In genomic region chr3:43104039-43104438, GRCh38 we compare ENCODE assay signal across 25 cellular contexts. TPM values are rescaled to one million over a fixed set of nuclear protein-coding genes. Genes with fewer than 3 reads are reported as not detected.
DNase-seq lines count a peak whose midpoint lies in the region; ATAC-seq and TF ChIP-seq lines count a peak whose summit lies in the region.
"Had no signal": no experiment of that assay in that cellular context is flagged by ENCODE, and none has a peak within 500 bp of the region (broad histone marks: within the 10 kb centered on the region; RNA-seq: fewer than 3 reads in every experiment).

No MANE protein-coding gene starts in this region.

- peaks cover 0 to 2% (median 0%) of the 10 kb centered on the region in 3 donors for H3K36me3 Mint-ChIP-seq in CD8-positive, alpha-beta memory T cell
- no peaks in the 10 kb centered on the region for H3K36me3 Mint-ChIP-seq in nephron (ENCODE audit: low read depth)
- no peaks in the 10 kb centered on the region for H3K36me3 Mint-ChIP-seq in activated T-helper 1 cell treated with anti-CD3 and anti-CD28 coated beads, Interleukin-12 subunit alpha, Interleukin-12 subunit beta, Interleukin-2, Interleukin-4 antibody, amounts not matched to agents 30 ng/mL and 10 ng/mL and 1 ng/mL, durations not matched to agents 14 hours and 24 hours and 36 hours (ENCODE audit: low read depth)
- H3K36me3 Mint-ChIP-seq in chondrocyte (ENCODE audit: low read depth) = no peaks in the 10 kb centered on the region

- H3K4me3 ChIP-seq in BLaER1 (no peak overlapping the region), adipocyte (ENCODE audit: low read length) (peak overlapping the region; percentile 84)
- no peak overlapping the region for H3K4me3 ChIP-seq in CD8-positive, alpha-beta memory T cell (ENCODE audit: low read length)
- H3K4me3 ChIP-seq: SJCRH30 had no signal

- no peak for TF ChIP-seq CTCF in nephron (IDR thresholded peaks at IDR 0.05; ENCODE audit: unreplicated experiment in 3 of 3)
- TF ChIP-seq CTCF in chondrocyte (IDR thresholded peaks at IDR 0.05) = no peak

- H4K20me1 ChIP-seq in BLaER1 = peaks cover 52% of the 10 kb centered on the region

- DNase-seq in CD8-positive, alpha-beta memory T cell = no peak
- DNase-seq in adipocyte (ENCODE audit: low read depth) (no peak), posterior cingulate gyrus (no peak), chondrocyte (ENCODE audit: low spot score) (no peak)
- DNase-seq in activated T-helper 1 cell treated with anti-CD3 and anti-CD28 coated beads, Interleukin-12 subunit alpha, Interleukin-12 subunit beta, Interleukin-2, Interleukin-4 antibody, amounts not matched to agents 30 ng/mL and 10 ng/mL and 1 ng/mL, durations not matched to agents 14 hours and 24 hours and 36 hours (ENCODE audit: low spot score) = no peak
- DNase-seq: activated CD4-positive, alpha-beta T cell treated with anti-CD3 and anti-CD28 coated beads, Interleukin-2, amount 10 ng/mL, durations not matched to agents 24 days and 14 days; activated gamma-delta T cell; BE2C; Caco-2; effector CD4-positive, alpha-beta T cell; GF-D8; IMR-90; left ventricle myocardium inferior; mesenchymal stem cell; NCI-H1694; NCI-H446 treated with DMSO at 0.1 percent for 48 hours; RPMI8226; SJCRH30; stimulated activated CD4-positive, alpha-beta T cell treated with anti-CD3 and anti-CD28 coated beads, Interleukin-15, amount 100 ng/mL, for 24 hours; stimulated activated CD4-positive, alpha-beta T cell treated with anti-CD3 and anti-CD28 coated beads, Interleukin-4, amount 100 ng/mL, for 4 hours had no signal

- H3K4me2 ChIP-seq in BLaER1 = peak overlapping the region; percentile 93

- no peaks in the 10 kb centered on the region for H3K27me3 ChIP-seq in BLaER1
- H3K27me3 ChIP-seq in CD8-positive, alpha-beta memory T cell (ENCODE audit: insufficient read depth, low read length, poor library complexity, severe bottlenecking) = no peaks in the 10 kb centered on the region
- H3K27me3 ChIP-seq in adipocyte (replicated peaks; ENCODE audit: control insufficient read depth, insufficient read depth, low read length) = no peaks in the 10 kb centered on the region
- H3K27me3 ChIP-seq: BE2C, breast epithelium, SJCRH30, tibial nerve had no signal

- H3K9me3 ChIP-seq in BLaER1 (no peaks in the 10 kb centered on the region), adipocyte (ENCODE audit: control insufficient read depth, low read length) (no peaks in the 10 kb centered on the region)
- no peaks in the 10 kb centered on the region for H3K9me3 ChIP-seq in CD8-positive, alpha-beta memory T cell (ENCODE audit: low read length)
- H3K9me3 ChIP-seq: BE2C, breast epithelium, Caco-2, left ventricle myocardium inferior, SJCRH30, tibial nerve had no signal

- peak overlapping the region in 2 of 8 donors; percentile 42 to 87 for H3K27ac Mint-ChIP-seq in CD8-positive, alpha-beta memory T cell
- no peak overlapping the region for H3K27ac Mint-ChIP-seq in nephron
- no peak overlapping the region for H3K27ac Mint-ChIP-seq in activated T-helper 1 cell treated with anti-CD3 and anti-CD28 coated beads, Interleukin-12 subunit alpha, Interleukin-12 subunit beta, Interleukin-2, Interleukin-4 antibody, amounts not matched to agents 30 ng/mL and 10 ng/mL and 1 ng/mL, durations not matched to agents 14 hours and 24 hours and 36 hours
- no peak overlapping the region for H3K27ac Mint-ChIP-seq in chondrocyte (ENCODE audit: unreplicated experiment)
- H3K27ac Mint-ChIP-seq: activated CD4-positive, alpha-beta T cell treated with anti-CD3 and anti-CD28 coated beads, Interleukin-2, amount 10 ng/mL, durations not matched to agents 24 days and 14 days had no signal

- no peak overlapping the region for H3K9ac ChIP-seq in BLaER1
- H3K9ac ChIP-seq in adipocyte (ENCODE audit: low read length) = no peak overlapping the region

- H3K4me3 Mint-ChIP-seq in CD8-positive, alpha-beta memory T cell = peak overlapping the region in 5 of 7 donors; percentile 9 to 81 (median 68)
- H3K4me3 Mint-ChIP-seq in nephron (peak overlapping the region; percentile 81 to 89 (median 86)), chondrocyte (ENCODE audit: unreplicated experiment) (no peak overlapping the region)
- H3K4me3 Mint-ChIP-seq in activated T-helper 1 cell treated with anti-CD3 and anti-CD28 coated beads, Interleukin-12 subunit alpha, Interleukin-12 subunit beta, Interleukin-2, Interleukin-4 antibody, amounts not matched to agents 30 ng/mL and 10 ng/mL and 1 ng/mL, durations not matched to agents 14 hours and 24 hours and 36 hours = no peak overlapping the region

- intact Hi-C loops in posterior cingulate gyrus (cut with DNase I) = no loop called here
- intact Hi-C loops in activated T-helper 1 cell treated with anti-CD3 and anti-CD28 coated beads, Interleukin-12 subunit alpha, Interleukin-12 subunit beta, Interleukin-2, Interleukin-4 antibody, amounts not matched to agents 30 ng/mL and 10 ng/mL and 1 ng/mL, durations not matched to agents 14 hours and 24 hours and 36 hours (cut with micrococcal nuclease) = no loop called here

- H3K27ac ChIP-seq in BLaER1 = no peak overlapping the region
- no peak overlapping the region for H3K27ac ChIP-seq in CD8-positive, alpha-beta memory T cell (ENCODE audit: low read depth, low read length)
- H3K27ac ChIP-seq: breast epithelium, SJCRH30 had no signal

- ATAC-seq in GM18498 (IDR thresholded peaks at IDR 0.05; ENCODE audit: unreplicated experiment) = no peak

- POLR2A ChIA-PET in CD8-positive, alpha-beta memory T cell (lab: Charles Lee) = no interaction called here

- H3K9me3 Mint-ChIP-seq in CD8-positive, alpha-beta memory T cell = no peaks in the 10 kb centered on the region
- H3K9me3 Mint-ChIP-seq in nephron = no peaks in the 10 kb centered on the region
- H3K9me3 Mint-ChIP-seq in activated T-helper 1 cell treated with anti-CD3 and anti-CD28 coated beads, Interleukin-12 subunit alpha, Interleukin-12 subunit beta, Interleukin-2, Interleukin-4 antibody, amounts not matched to agents 30 ng/mL and 10 ng/mL and 1 ng/mL, durations not matched to agents 14 hours and 24 hours and 36 hours = no peaks in the 10 kb centered on the region
- H3K9me3 Mint-ChIP-seq in chondrocyte (ENCODE audit: low read depth) = no peaks in the 10 kb centered on the region
- H3K9me3 Mint-ChIP-seq: activated CD4-positive, alpha-beta T cell treated with anti-CD3 and anti-CD28 coated beads, Interleukin-2, amount 10 ng/mL, durations not matched to agents 24 days and 14 days had no signal

- H3K4me1 ChIP-seq in BLaER1 (peaks cover 22% of the 10 kb centered on the region), adipocyte (ENCODE audit: control insufficient read depth, insufficient read depth, low read length) (peaks cover 24% of the 10 kb centered on the region)
- H3K4me1 ChIP-seq in CD8-positive, alpha-beta memory T cell (ENCODE audit: insufficient read depth, low read length) = peaks cover 17% of the 10 kb centered on the region
- H3K4me1 ChIP-seq: BE2C, SJCRH30 had no signal

- no peaks in the 10 kb centered on the region for H3K27me3 Mint-ChIP-seq in CD8-positive, alpha-beta memory T cell
- H3K27me3 Mint-ChIP-seq in nephron (ENCODE audit: low read depth) = peaks cover 11% of the 10 kb centered on the region
- H3K27me3 Mint-ChIP-seq in activated T-helper 1 cell treated with anti-CD3 and anti-CD28 coated beads, Interleukin-12 subunit alpha, Interleukin-12 subunit beta, Interleukin-2, Interleukin-4 antibody, amounts not matched to agents 30 ng/mL and 10 ng/mL and 1 ng/mL, durations not matched to agents 14 hours and 24 hours and 36 hours (ENCODE audit: insufficient read depth) = peaks cover 4% of the 10 kb centered on the region
- no peaks in the 10 kb centered on the region for H3K27me3 Mint-ChIP-seq in chondrocyte (ENCODE audit: low read depth)
- H3K27me3 Mint-ChIP-seq: activated CD4-positive, alpha-beta T cell treated with anti-CD3 and anti-CD28 coated beads, Interleukin-2, amount 10 ng/mL, durations not matched to agents 24 days and 14 days had no signal

- CTCF ChIA-PET in CD8-positive, alpha-beta memory T cell (lab: Charles Lee) = interaction anchor here (1.4 to 1.7 kb wide), 2 partner anchors 142 to 223 kb away, joined by 4 to 6 read pairs; no protein-coding TSS in a partner anchor

- peaks cover 16 to 26% (median 23%) of the 10 kb centered on the region in 3 donors for H3K4me1 Mint-ChIP-seq in CD8-positive, alpha-beta memory T cell
- peaks cover 22% of the 10 kb centered on the region for H3K4me1 Mint-ChIP-seq in nephron
- H3K4me1 Mint-ChIP-seq in activated T-helper 1 cell treated with anti-CD3 and anti-CD28 coated beads, Interleukin-12 subunit alpha, Interleukin-12 subunit beta, Interleukin-2, Interleukin-4 antibody, amounts not matched to agents 30 ng/mL and 10 ng/mL and 1 ng/mL, durations not matched to agents 14 hours and 24 hours and 36 hours (ENCODE audit: low read depth) = peaks cover 12% of the 10 kb centered on the region
- H3K4me1 Mint-ChIP-seq in chondrocyte (ENCODE audit: low read depth) = peaks cover 11% of the 10 kb centered on the region

- H3K36me3 ChIP-seq in BLaER1 (no peaks in the 10 kb centered on the region), adipocyte (ENCODE audit: control insufficient read depth, insufficient read depth, low read length, severe bottlenecking) (no peaks in the 10 kb centered on the region)
- no peaks in the 10 kb centered on the region for H3K36me3 ChIP-seq in CD8-positive, alpha-beta memory T cell (ENCODE audit: insufficient read depth, low read length)
- H3K36me3 ChIP-seq: BE2C, breast epithelium, left ventricle myocardium inferior, SJCRH30, tibial nerve had no signal

RNA-seq across cellular contexts. Expression of gene POMGNT2, which starts 1.8 kb away (rescaled TPM):
- total RNA-seq in CD8-positive, alpha-beta memory T cell = 10 to 100 TPM in 1 of 2 experiments, 1 to 10 TPM in 1; 9.7 to 11.0 TPM
- 10.0 TPM for polyA plus RNA-seq in CD8-positive, alpha-beta memory T cell
- 8.3 and 9.8 TPM in 2 replicates for total RNA-seq in activated T-helper 1 cell treated with anti-CD3 and anti-CD28 coated beads, Interleukin-12 subunit alpha, Interleukin-12 subunit beta, Interleukin-2, Interleukin-4 antibody, amounts not matched to agents 30 ng/mL and 10 ng/mL and 1 ng/mL, durations not matched to agents 14 hours and 24 hours and 36 hours
- total RNA-seq in chondrocyte = 14.0 to 17.3 TPM (median 14.3 TPM) in 3 replicates

Comparison
In these comparisons a context has a peak if more than half of its experiments do, and no peak if none do; other contexts are left out.
1. H3K4me3 Mint-ChIP-seq: peak in CD8-positive, alpha-beta memory T cell (5 of 7) and nephron (3 of 3); none in activated T-helper 1 cell treated with anti-CD3 and anti-CD28 coated beads, Interleukin-12 subunit alpha, Interleukin-12 subunit beta, Interleukin-2, Interleukin-4 antibody, amounts not matched to agents 30 ng/mL and 10 ng/mL and 1 ng/mL, durations not matched to agents 14 hours and 24 hours and 36 hours (single experiment) and chondrocyte (single experiment).